In genomic region chr1:192805832-192806323, GRCh38 we compare ENCODE assay signal across 8 cellular contexts. TPM values are rescaled to one million over a fixed set of nuclear protein-coding genes. Genes with fewer than 3 reads are reported as not detected.
A peak's percentile ranks its signal among the peaks of the same experiment; 100 is the strongest.
DNase-seq lines count a peak whose midpoint lies in the region; ATAC-seq, FAIRE-seq and TF ChIP-seq lines count a peak whose summit lies in the region.

No MANE protein-coding gene starts in this region.

- H3K27ac ChIP-seq in ascending aorta (no peak overlapping the region), kidney (ENCODE audit: low read depth in 2 of 2, low read length in 2 of 2) (no peak overlapping the region), transverse colon (peak overlapping the region; percentile 92 to 96 (median 94))

- intact Hi-C loops in ascending aorta (cut with DNase I) = loop anchor here (1.0 to 5.0 kb wide), 2 partner anchors 213 to 316 kb away; partner anchors contain the start of gene CDC73
- intact Hi-C loops in kidney (cut with DNase I) = loop anchor here (10.0 kb wide), 1 partner anchor 209 kb away; no protein-coding TSS in a partner anchor
- intact Hi-C loops in transverse colon (cut with DNase I; ENCODE audit: low total_unique reads) = loop anchor here (2.0 to 10.0 kb wide), 3 partner anchors 99 to 329 kb away; no protein-coding TSS in a partner anchor

- DNase-seq in DMS153 treated with DMSO at 0.1 percent for 48 hours (lab: John Stamatoyannopoulos, UW; ENCODE audit: unreplicated experiment) (peak; percentile 25), NCI-H446 treated with DMSO at 0.1 percent for 48 hours (lab: John Stamatoyannopoulos, UW) (peak; percentile 32), ascending aorta (ENCODE audit: low spot score in 2 of 2) (no peak), kidney (no peak), transverse colon (no peak), C1 segment of cervical spinal cord (lab: John Stamatoyannopoulos, UW) (no peak)

- WGBS in transverse colon (ENCODE audit: low coverage in 1 of 2), 2 donors = 23 to 47% methylated on average over 2 of the region's 2 CpGs

- TF ChIP-seq EP300 in transverse colon (IDR thresholded peaks at IDR 0.05; ENCODE audit: low read depth) = peak; percentile 32

- H3K4me3 ChIP-seq in ascending aorta (no peak overlapping the region), kidney (ENCODE audit: low read length in 2 of 2) (no peak overlapping the region), transverse colon (no peak overlapping the region)

- H3K27me3 ChIP-seq in ascending aorta (no peaks in the 10 kb centered on the region), transverse colon (no peaks in the 10 kb centered on the region)

- peak; percentile 74 for FAIRE-seq in kidney (lab: Jason Lieb, UNC)

- TF ChIP-seq CTCF in ascending aorta (IDR thresholded peaks at IDR 0.05) (peak; percentile 47 to 66 (median 52)), kidney (IDR thresholded peaks at IDR 0.05; ENCODE audit: borderline replicate concordance, extremely low read depth, insufficient read depth) (peak; percentile 42), transverse colon (IDR thresholded peaks at IDR 0.05) (peak; percentile 61 to 84 (median 69))

- H3K36me3 ChIP-seq in ascending aorta = no peaks in the 10 kb centered on the region
- H3K36me3 ChIP-seq in kidney (ENCODE audit: control insufficient read depth in 1 of 2, insufficient read depth in 2 of 2, low read length in 2 of 2) = no peaks in the 10 kb centered on the region
- H3K36me3 ChIP-seq in transverse colon = no peaks in the 10 kb centered on the region

- no peak overlapping the region for H3K9ac ChIP-seq in kidney (ENCODE audit: low read length in 2 of 2)

- ATAC-seq in GM18868 (IDR thresholded peaks at IDR 0.05; ENCODE audit: unreplicated experiment) (peak; percentile 26), HG03135 (IDR thresholded peaks at IDR 0.05; ENCODE audit: unreplicated experiment) (peak; percentile 35)

- H3K4me1 ChIP-seq in ascending aorta = no peaks in the 10 kb centered on the region
- peaks cover 0 to 7% of the 10 kb centered on the region in 2 donors for H3K4me1 ChIP-seq in kidney (ENCODE audit: control insufficient read depth in 1 of 2, insufficient read depth in 1 of 2, low read depth in 1 of 2, low read length in 2 of 2)
- H3K4me1 ChIP-seq in transverse colon = peaks cover 0 to 25% (median 3%) of the 10 kb centered on the region in 4 donors

- TF ChIP-seq POLR2A in transverse colon (IDR thresholded peaks at IDR 0.05) = no peak

- in situ Hi-C loops in transverse colon (cut with MboI; ENCODE audit: low pct_ligation_motif_present in 1 of 4, low pct_unique_long_range_greater_than_20kb in 1 of 4, low sequenced_read_pairs in 3 of 4) = loop anchor here in 2 of 4 donors (10.0 to 25.0 kb wide), 3 partner anchors 209 to 306 kb away; partner anchors contain the start of genes CDC73 (in 1 of the 2), GLRX2 (in 1 of the 2) and RGS1 (in 1 of the 2)

- no peaks in the 10 kb centered on the region for H3K9me3 ChIP-seq in ascending aorta
- no peaks in the 10 kb centered on the region for H3K9me3 ChIP-seq in kidney (ENCODE audit: control insufficient read depth in 1 of 2, low read length in 2 of 2)
- H3K9me3 ChIP-seq in transverse colon = no peaks in the 10 kb centered on the region

RNA-seq across cellular contexts. Expression of gene RGS2, which starts 3.0 kb away (rescaled TPM):
- total RNA-seq in ascending aorta = 11.9 TPM
- total RNA-seq in kidney = 51.2 TPM
- 85.1 TPM for polyA plus RNA-seq in kidney (ENCODE audit: insufficient read depth, low read depth, low replicate concordance)
- total RNA-seq in transverse colon = 100 to 1,000 TPM in 1 of 4 donors, 10 to 100 TPM in 3; 22.1 to 132 (median 68.9) TPM

Comparison
In these comparisons a context has a peak if more than half of its experiments do, and no peak if none do; other contexts are left out.
1. DNase-seq: peak in DMS153 treated with DMSO at 0.1 percent for 48 hours (single experiment) and NCI-H446 treated with DMSO at 0.1 percent for 48 hours (single experiment); none in ascending aorta (0 of 2), kidney (single experiment), transverse colon (single experiment) and C1 segment of cervical spinal cord (0 of 14).
2. H3K27ac ChIP-seq: peak in transverse colon (4 of 4); none in ascending aorta (0 of 2) and kidney (0 of 2).
3. Peak in every context shown above with its lines, with median percentiles within 50 percentile points of each other: CTCF ChIP-seq.